ENCODE assay signal across 14 cellular contexts in the genomic region with DNA sequence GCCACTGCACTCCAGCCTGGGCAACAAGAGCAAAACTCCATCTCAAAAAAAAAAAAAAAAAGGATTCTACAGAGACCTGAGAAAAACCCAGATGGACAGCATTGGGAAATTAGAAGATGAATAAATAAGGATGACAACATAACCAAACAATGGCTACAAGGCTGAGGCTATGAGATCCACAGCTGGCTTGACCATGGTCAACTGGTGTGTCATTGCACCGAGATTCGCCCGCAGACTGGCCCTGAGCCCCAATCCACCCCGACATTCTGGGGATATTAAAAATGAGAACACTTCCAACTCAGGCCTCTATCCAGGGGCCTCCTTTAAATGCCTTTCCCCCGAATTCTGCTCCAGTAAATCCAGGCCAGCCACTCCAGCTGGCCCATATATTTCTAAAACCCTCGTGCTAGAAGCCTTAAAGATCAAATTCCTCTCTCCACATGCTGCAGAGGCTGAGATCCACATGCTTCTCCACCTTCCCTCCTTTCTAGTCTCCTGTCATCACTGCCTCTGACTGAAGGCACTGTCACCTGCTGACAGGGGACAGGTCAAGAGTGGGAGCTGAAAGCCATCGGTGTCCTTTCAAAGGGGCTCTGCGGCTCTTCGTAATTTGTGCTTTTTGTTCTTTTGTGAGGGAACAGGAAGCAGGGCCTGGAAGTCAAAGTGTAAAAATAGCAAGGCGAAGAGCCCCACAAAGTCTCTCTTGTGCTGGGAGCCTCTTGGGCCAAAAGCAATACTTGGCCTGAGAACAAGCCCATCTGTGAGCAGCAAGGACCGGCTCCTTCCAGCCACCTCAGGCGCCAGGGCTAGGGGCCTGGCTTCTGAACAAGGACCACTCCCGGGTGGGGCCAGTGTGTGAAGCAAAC.
DNase-seq lines count a peak whose midpoint lies in the region; ATAC-seq and TF ChIP-seq lines count a peak whose summit lies in the region.
"Had no signal": no experiment of that assay in that cellular context is flagged by ENCODE, and none has a peak within 500 bp of the region (broad histone marks: within the 10 kb centered on the region; RNA-seq: fewer than 3 reads in every experiment).

No MANE protein-coding gene starts in this region.

- peak; percentile 27 for DNase-seq in GM04504 (ENCODE audit: low read depth)
- peak in 2 of 10 donors; percentile 11 to 15 for DNase-seq in dorsolateral prefrontal cortex
- DNase-seq in lower lobe of right lung, result no peak
- no peak for DNase-seq in activated effector memory CD4-positive, alpha-beta T cell treated with anti-CD3 and anti-CD28 coated beads, Interleukin-2, amount 50 U/mL, for 16 hours
- no peak for DNase-seq in stimulated activated naive CD4-positive, alpha-beta T cell (lab: John Stamatoyannopoulos, UW)
- no peak for DNase-seq in stimulated activated naive CD8-positive, alpha-beta T cell treated with anti-CD3 and anti-CD28 coated beads, Interleukin-15, Interleukin-2, amounts not matched to agents 100 U/mL and 50 U/mL, for 24 hours
- no peak for DNase-seq in brain microvascular endothelial cell
- DNase-seq: activated T-cell treated with anti-CD3 and anti-CD28 coated beads, Interleukin-2, amount 50 U/mL, for 4 hours; cerebellar nuclear complex; NCI-H1436 treated with DMSO at 0.1 percent for 48 hours had no signal

- H3K36me3 Mint-ChIP-seq in stimulated activated memory B cell treated with anti-CD40 and anti-IgM and Interleukin-4, amounts not matched to agents 10 μg/mL and 1 μg/mL and 100 μg/mL, for 72 hours, result no peaks in the 10 kb centered on the region
- H3K36me3 Mint-ChIP-seq: natural killer cell treated with Interleukin-12 subunit alpha and Interleukin-12 subunit beta and Interleukin-15 and Interleukin-18, amount 100 ng/mL, for 72 hours had no signal

- H3K9me3 ChIP-seq in lower lobe of right lung, result no peaks in the 10 kb centered on the region

- H3K36me3 ChIP-seq in lower lobe of right lung (no peaks in the 10 kb centered on the region), brain microvascular endothelial cell (replicated peaks) (peaks cover 9% of the 10 kb centered on the region)

- intact Hi-C loops in dorsolateral prefrontal cortex (cut with DNase I) (no loop called here), lower lobe of right lung (cut with DNase I) (no loop called here)

- H3K4me3 Mint-ChIP-seq in stimulated activated memory B cell treated with anti-CD40 and anti-IgM and Interleukin-4, amounts not matched to agents 10 μg/mL and 1 μg/mL and 100 μg/mL, for 72 hours, result no peak overlapping the region
- H3K4me3 Mint-ChIP-seq: activated T-cell treated with anti-CD3 and anti-CD28 coated beads, Interleukin-2, amount 50 U/mL, for 4 hours; natural killer cell treated with Interleukin-12 subunit alpha and Interleukin-12 subunit beta and Interleukin-15 and Interleukin-18, amount 100 ng/mL, for 72 hours had no signal

- ATAC-seq in lower lobe of right lung, result peak in 1 of 2 donors; percentile 41
- ATAC-seq in stimulated activated memory B cell treated with anti-CD40 and anti-IgM and Interleukin-4, amounts not matched to agents 10 μg/mL and 1 μg/mL and 100 μg/mL, for 72 hours, result peak; percentile 13
- ATAC-seq in stimulated activated naive CD8-positive, alpha-beta T cell treated with anti-CD3 and anti-CD28 coated beads, Interleukin-15, Interleukin-2, amounts not matched to agents 100 U/mL and 50 U/mL, for 24 hours, result no peak
- ATAC-seq: activated T-cell treated with anti-CD3 and anti-CD28 coated beads, Interleukin-2, amount 50 U/mL, for 4 hours; GM12878; Panc1 had no signal

- H3K27me3 ChIP-seq in dorsolateral prefrontal cortex, result no peaks in the 10 kb centered on the region
- H3K27me3 ChIP-seq in lower lobe of right lung (ENCODE audit: low read depth), result no peaks in the 10 kb centered on the region
- H3K27me3 ChIP-seq in brain microvascular endothelial cell (replicated peaks), result no peaks in the 10 kb centered on the region

- H3K27me3 Mint-ChIP-seq in stimulated activated memory B cell treated with anti-CD40 and anti-IgM and Interleukin-4, amounts not matched to agents 10 μg/mL and 1 μg/mL and 100 μg/mL, for 72 hours, result no peaks in the 10 kb centered on the region
- H3K27me3 Mint-ChIP-seq: natural killer cell treated with Interleukin-12 subunit alpha and Interleukin-12 subunit beta and Interleukin-15 and Interleukin-18, amount 100 ng/mL, for 72 hours had no signal

- no peaks in the 10 kb centered on the region for H3K9me3 Mint-ChIP-seq in stimulated activated memory B cell treated with anti-CD40 and anti-IgM and Interleukin-4, amounts not matched to agents 10 μg/mL and 1 μg/mL and 100 μg/mL, for 72 hours
- H3K9me3 Mint-ChIP-seq: activated T-cell treated with anti-CD3 and anti-CD28 coated beads, Interleukin-2, amount 50 U/mL, for 4 hours; natural killer cell treated with Interleukin-12 subunit alpha and Interleukin-12 subunit beta and Interleukin-15 and Interleukin-18, amount 100 ng/mL, for 72 hours had no signal

- H3K4me1 ChIP-seq in lower lobe of right lung, result peaks cover 18% of the 10 kb centered on the region

- H3K4me1 Mint-ChIP-seq in stimulated activated memory B cell treated with anti-CD40 and anti-IgM and Interleukin-4, amounts not matched to agents 10 μg/mL and 1 μg/mL and 100 μg/mL, for 72 hours, result no peaks in the 10 kb centered on the region

- H3K27ac Mint-ChIP-seq in stimulated activated memory B cell treated with anti-CD40 and anti-IgM and Interleukin-4, amounts not matched to agents 10 μg/mL and 1 μg/mL and 100 μg/mL, for 72 hours, result no peak overlapping the region
- H3K27ac Mint-ChIP-seq: natural killer cell treated with Interleukin-12 subunit alpha and Interleukin-12 subunit beta and Interleukin-15 and Interleukin-18, amount 100 ng/mL, for 72 hours had no signal

- H3K27ac ChIP-seq in dorsolateral prefrontal cortex (peak overlapping the region; percentile 32 to 94 (median 85)), lower lobe of right lung (peak overlapping the region; percentile 36), brain microvascular endothelial cell (no peak overlapping the region)

- TF ChIP-seq CTCF in dorsolateral prefrontal cortex (IDR thresholded peaks at IDR 0.05 in 54 of 56, conservative IDR thresholded peaks at IDR 0.05 in 2 of 56; ENCODE audit: low read depth in 1 of 56, partially characterized antibody in 56 of 56) (no peak), lower lobe of right lung (IDR thresholded peaks at IDR 0.05) (no peak), brain microvascular endothelial cell (IDR thresholded peaks at IDR 0.05; ENCODE audit: low read depth, low read length, missing control alignments) (no peak)

- in situ Hi-C loops in brain microvascular endothelial cell (cut with HindIII; ENCODE audit: low pct_ligation_motif_present, low sequenced_read_pairs), result no loop called here

- H3K4me3 ChIP-seq in dorsolateral prefrontal cortex (peak overlapping the region in 10 of 59 donors; percentile 1 to 31 (median 8)), lower lobe of right lung (no peak overlapping the region), brain microvascular endothelial cell (ENCODE audit: low read depth, low read length) (no peak overlapping the region)
- H3K4me3 ChIP-seq: GM12878 had no signal
